Comparison of ENCODE assay signal across 8 cellular contexts in the genomic region with DNA sequence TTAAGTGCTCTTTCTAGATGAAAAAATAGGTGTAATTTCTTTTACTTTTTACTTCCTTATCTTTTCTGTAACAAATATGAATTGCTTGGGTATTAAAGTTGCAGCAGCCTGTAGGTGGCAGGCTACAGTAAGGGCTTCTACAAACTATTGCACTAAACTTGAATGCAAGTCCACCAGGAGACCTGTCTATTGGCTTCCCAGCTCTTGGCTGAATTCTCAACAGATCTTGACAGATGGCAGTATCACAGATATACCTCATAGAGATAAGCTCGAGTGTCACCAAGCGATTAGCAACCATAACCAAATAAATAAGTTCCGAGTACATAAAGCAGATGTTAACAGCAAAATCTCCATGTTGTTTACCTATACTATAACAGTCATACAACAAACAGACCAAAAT. TPM values are rescaled to one million over a fixed set of nuclear protein-coding genes. Genes with fewer than 3 reads are reported as not detected.
DNase-seq lines count a peak whose midpoint lies in the region; ATAC-seq and TF ChIP-seq lines count a peak whose summit lies in the region.

No MANE protein-coding gene starts in this region.

- H3K4me2 ChIP-seq in DOHH2 (ENCODE audit: low read length) (peak overlapping the region; percentile 14; the same call in 1 of the 2 replicates), hepatocyte (no peak overlapping the region)

- H3K36me3 ChIP-seq in DOHH2 (ENCODE audit: control insufficient read depth, low read length) (no peaks in the 10 kb centered on the region), hepatocyte (replicated peaks; ENCODE audit: insufficient read depth, low read depth) (no peaks in the 10 kb centered on the region)

- H3K4me3 ChIP-seq in DOHH2 (ENCODE audit: low read length) (no peak overlapping the region), hepatocyte (no peak overlapping the region)

- H3K9me2 ChIP-seq in DOHH2 (replicated peaks; ENCODE audit: control insufficient read depth, low read length) (no peaks in the 10 kb centered on the region), hepatocyte (replicated peaks; ENCODE audit: insufficient read depth) (no peaks in the 10 kb centered on the region)

- H3K79me2 ChIP-seq in DOHH2 (ENCODE audit: control insufficient read depth, low read length) (peaks cover 5% of the 10 kb centered on the region; the same call in 1 of the 2 replicates), hepatocyte (peaks cover 43% of the 10 kb centered on the region)

- H3K4me1 ChIP-seq in DOHH2 (ENCODE audit: control insufficient read depth, low read length) (peaks cover 10% of the 10 kb centered on the region), hepatocyte (ENCODE audit: insufficient read depth) (no peaks in the 10 kb centered on the region)

- no peaks in the 10 kb centered on the region for H3K9me3 ChIP-seq in DOHH2 (ENCODE audit: control insufficient read depth, insufficient read depth, low read length)
- H3K9me3 ChIP-seq in hepatocyte (ENCODE audit: low read depth) = no peaks in the 10 kb centered on the region

- TF ChIP-seq CTCF in DOHH2 (IDR thresholded peaks at IDR 0.05; ENCODE audit: low read depth, low read length, poor library complexity, severe bottlenecking) (peak; percentile 81), hepatocyte (IDR thresholded peaks at IDR 0.05; ENCODE audit: poor library complexity) (peak; percentile 68)

- WGBS in hepatocyte (ENCODE audit: low lambda C conversion rate, missing lambda C conversion rate) = 58% methylated on average over 3 of the region's 3 CpGs

- H4K20me1 ChIP-seq in DOHH2 (ENCODE audit: control insufficient read depth, insufficient read depth, low read depth, low read length) = no peaks in the 10 kb centered on the region
- no peaks in the 10 kb centered on the region for H4K20me1 ChIP-seq in hepatocyte (ENCODE audit: insufficient read depth, poor library complexity, severe bottlenecking)

- H2AFZ ChIP-seq in hepatocyte = no peak overlapping the region

- H3F3A ChIP-seq in DOHH2 (ENCODE audit: control insufficient read depth, insufficient read depth) = no peaks in the 10 kb centered on the region

- peak; percentile 39 for DNase-seq in HuH-7 (ENCODE audit: low spot score)
- peak; percentile 70 for DNase-seq in SK-MEL-5 (ENCODE audit: low read depth, low spot score)
- DNase-seq in astrocyte of the hippocampus (ENCODE audit: low read depth, low spot score) = peak; percentile 68
- DNase-seq in hepatocyte (ENCODE audit: low spot score) = peak; percentile 66
- peak; percentile 15 to 43 for DNase-seq in stimulated activated CD4-positive, alpha-beta T cell treated with anti-CD3 and anti-CD28 coated beads, Interleukin-2, amount 100 ng/mL, for 24 hours

- in situ Hi-C loops in SK-MEL-5 (cut with HindIII; ENCODE audit: low pct_unique_long_range_greater_than_20kb, low sequenced_read_pairs) = no loop called here

- H3K27ac ChIP-seq in DOHH2 (ENCODE audit: low read depth, low read length) = no peak overlapping the region
- H3K27ac ChIP-seq in hepatocyte = no peak overlapping the region

- ATAC-seq in GM21619 (IDR thresholded peaks at IDR 0.05; ENCODE audit: unreplicated experiment) (no peak), HG02852 (IDR thresholded peaks at IDR 0.05; ENCODE audit: unreplicated experiment) (no peak)

- H3K27me3 ChIP-seq in DOHH2 (ENCODE audit: control insufficient read depth, low read length) (no peaks in the 10 kb centered on the region), hepatocyte (no peaks in the 10 kb centered on the region)

RNA-seq across cellular contexts. Expression of a gene that starts 5.9 kb away (rescaled TPM):
- total RNA-seq in SK-MEL-5 (2014; rRNA removed; shearing (Covaris generic)) = 22.8 and 28.3 TPM in 2 replicates
- polyA plus RNA-seq in SK-MEL-5 (2015; cell fraction: cytosol; rRNA removed) = 9.4 and 16.5 TPM in 2 replicates
- polyA plus RNA-seq in SK-MEL-5 (2015; cell fraction: nucleus; rRNA removed) = 97.3 and 117 TPM in 2 replicates
- 39.0 and 47.0 TPM in 2 replicates for total RNA-seq in hepatocyte
- polyA plus RNA-seq in hepatocyte = 31.5 and 40.8 TPM in 2 replicates

RNA-seq across cellular contexts. Expression of a gene that starts 50.9 kb away (rescaled TPM):
- not detected in 2 replicates for total RNA-seq in SK-MEL-5 (2014; rRNA removed; shearing (Covaris generic))
- not detected in 2 replicates for polyA plus RNA-seq in SK-MEL-5 (2015; cell fraction: cytosol; rRNA removed)
- polyA plus RNA-seq in SK-MEL-5 (2015; cell fraction: nucleus; rRNA removed) = not detected in 2 replicates
- total RNA-seq in hepatocyte = not detected in 2 replicates
- polyA plus RNA-seq in hepatocyte = not detected in 2 replicates
